In genomic region chr3:53651927-53652326, GRCh38 we compare ENCODE assay signal across 23 cellular contexts.
"Had no signal": no experiment of that assay in that cellular context is flagged by ENCODE, and none has a peak within 500 bp of the region (broad histone marks: within the 10 kb centered on the region; RNA-seq: fewer than 3 reads in every experiment).

No MANE protein-coding gene starts in this region.

- H3K9me3 ChIP-seq: esophagus muscularis mucosa, lower lobe of right lung had no signal

- ATAC-seq: foreskin keratinocyte, heart right ventricle, left cardiac atrium, left lung, left ventricle myocardium superior, lower lobe of right lung, mucosa of descending colon had no signal

- DNase-seq: dermis blood vessel endothelial cell; dorsolateral prefrontal cortex; effector CD4-positive, alpha-beta T cell; effector memory CD4-positive, alpha-beta T cell; foreskin keratinocyte; glutamatergic neuron; head of caudate nucleus; heart right ventricle; hippocampal formation; left cardiac atrium; left lung; left ventricle myocardium superior; lower lobe of right lung; mesenchymal stem cell; mucosa of descending colon; naive B cell had no signal

- H3K4me3 ChIP-seq: coronary artery, dorsolateral prefrontal cortex, esophagus muscularis mucosa, heart right ventricle, left lung, lower lobe of right lung, mucosa of descending colon had no signal

- H3K27ac ChIP-seq: coronary artery, dorsolateral prefrontal cortex, esophagus muscularis mucosa, foreskin keratinocyte, heart right ventricle, left lung, lower lobe of right lung had no signal

- FAIRE-seq: colon, endothelial cell of umbilical vein, frontal cortex, islet of Langerhans, keratinocyte had no signal

- H3K27me3 ChIP-seq: dorsolateral prefrontal cortex, esophagus muscularis mucosa, foreskin keratinocyte, left lung had no signal

- H3K4me1 ChIP-seq: foreskin keratinocyte, heart right ventricle, left lung, lower lobe of right lung had no signal

- H3K36me3 ChIP-seq: esophagus muscularis mucosa, heart right ventricle, left lung, lower lobe of right lung had no signal
